26 cellular contexts compared by ENCODE assay signal in the genomic region with DNA sequence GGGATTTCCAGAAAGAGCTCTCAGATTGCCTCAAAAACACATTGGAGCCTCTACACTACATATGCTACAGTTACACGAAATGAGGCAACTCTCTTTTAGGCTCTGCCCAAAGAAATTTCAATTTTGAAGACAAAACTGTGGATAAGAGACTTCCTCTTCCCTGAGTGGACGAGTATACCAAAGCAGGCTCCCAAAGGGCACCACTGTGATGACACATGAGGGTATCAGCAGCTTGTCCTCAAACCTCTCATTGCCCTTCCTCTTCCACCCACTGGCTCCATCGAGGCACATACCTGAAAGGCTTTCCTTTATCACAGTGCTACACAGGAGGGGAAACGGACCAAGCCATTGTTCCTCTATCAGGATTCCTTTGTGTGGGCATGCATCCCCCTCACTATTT. TPM values are rescaled to one million over a fixed set of nuclear protein-coding genes. Genes with fewer than 3 reads are reported as not detected.
"Had no signal": no experiment of that assay in that cellular context is flagged by ENCODE, and none has a peak within 500 bp of the region (broad histone marks: within the 10 kb centered on the region; RNA-seq: fewer than 3 reads in every experiment).

No MANE protein-coding gene starts in this region.

- H3K9me3 Mint-ChIP-seq: central memory CD8-positive, alpha-beta T cell; memory B cell; mesothelial cell of epicardium; natural killer cell; neural progenitor cell had no signal

- H3K4me3 Mint-ChIP-seq: central memory CD8-positive, alpha-beta T cell; memory B cell; mesothelial cell of epicardium; natural killer cell; neural progenitor cell had no signal

- H3K36me3 ChIP-seq: esophagus squamous epithelium, lower lobe of right lung, neural progenitor cell, ovary, right lobe of liver, tibial artery, uterus had no signal

- H3K27ac Mint-ChIP-seq: memory B cell, mesothelial cell of epicardium, natural killer cell, neural progenitor cell had no signal

- H3K9me3 ChIP-seq: esophagus squamous epithelium, lower lobe of right lung, ovary, right lobe of liver, spleen, tibial artery, upper lobe of left lung, uterus had no signal

- H3K27me3 Mint-ChIP-seq: central memory CD8-positive, alpha-beta T cell; memory B cell had no signal

- H3K4me1 ChIP-seq: lower lobe of right lung, right lobe of liver, spleen, upper lobe of left lung, uterus had no signal

- H3K36me3 Mint-ChIP-seq: natural killer cell had no signal

- H3K4me1 Mint-ChIP-seq: central memory CD8-positive, alpha-beta T cell; memory B cell; natural killer cell had no signal

- H3K27ac ChIP-seq: esophagus squamous epithelium, lower lobe of right lung, neural progenitor cell, ovary, right lobe of liver, spleen, upper lobe of left lung, uterus had no signal

- FAIRE-seq: endometrium, islet of Langerhans had no signal

- H3K27me3 ChIP-seq: dorsolateral prefrontal cortex, esophagus squamous epithelium, neural progenitor cell, ovary, right lobe of liver, spleen, tibial artery, upper lobe of left lung, uterus had no signal

- H3K4me3 ChIP-seq: dorsolateral prefrontal cortex, esophagus squamous epithelium, lower lobe of right lung, neural progenitor cell, ovary, right lobe of liver, spleen, tibial artery, upper lobe of left lung, uterus had no signal

- DNase-seq: cortex of kidney; dorsolateral prefrontal cortex; effector memory CD4-positive, alpha-beta T cell; esophagus squamous epithelium; foreskin fibroblast; hippocampal formation; kidney glomerular epithelial cell; lower lobe of right lung; natural killer cell; nucleus accumbens; ovary; right lobe of liver; spleen; stimulated activated CD4-positive, alpha-beta T cell treated with anti-CD3 and anti-CD28 coated beads, Interleukin-2, amount 100 ng/mL, for 24 hours; stimulated activated CD4-positive, alpha-beta T cell treated with anti-CD3 and anti-CD28 coated beads, Interleukin-4, amount 100 ng/mL, for 4 hours; stimulated activated naive CD4-positive, alpha-beta T cell; tibial artery; upper lobe of left lung; uterus had no signal

- ATAC-seq: left lobe of liver, lower lobe of right lung, natural killer cell, right lobe of liver had no signal

RNA-seq across cellular contexts. Expression of a gene that starts 11.3 kb away (rescaled TPM):
- total RNA-seq: natural killer cell had no signal
